ENCODE assay signal across 8 cellular contexts in the genomic region with DNA sequence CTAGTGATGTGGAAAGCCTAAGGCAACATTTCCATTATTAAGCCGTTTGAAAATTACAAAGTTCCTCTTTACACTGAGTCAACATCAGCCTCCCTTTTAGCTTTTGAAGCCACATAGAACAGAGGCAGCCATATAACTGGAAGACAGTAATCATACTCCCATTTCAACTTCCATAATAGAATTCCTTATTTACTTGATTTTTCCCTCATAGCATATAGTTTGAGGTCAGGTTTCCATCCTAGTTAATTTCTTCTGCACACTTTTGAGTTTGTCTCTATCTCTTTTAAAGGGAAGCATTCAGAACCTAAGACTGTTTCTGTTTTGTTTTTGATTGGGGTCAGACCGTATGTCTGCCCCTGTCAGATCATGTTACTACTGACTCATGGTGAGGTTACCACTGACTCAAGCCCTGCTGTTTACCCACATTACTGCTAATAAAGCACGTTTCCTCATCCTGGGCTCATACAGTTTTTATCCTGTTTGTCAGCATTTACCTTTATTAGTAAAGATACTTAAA.
DNase-seq lines count a peak whose midpoint lies in the region; ATAC-seq and TF ChIP-seq lines count a peak whose summit lies in the region.

No MANE protein-coding gene starts in this region.

- no peak overlapping the region for H3K27ac ChIP-seq in CD8-positive, alpha-beta T cell (ENCODE audit: low read depth, low read length)
- peak overlapping the region; percentile 71 for H3K27ac ChIP-seq in mesodermal cell (ENCODE audit: low read depth, low read length, severe bottlenecking)

- H3K36me3 Mint-ChIP-seq in CD8-positive, alpha-beta T cell = no peaks in the 10 kb centered on the region
- peaks cover 2% of the 10 kb centered on the region for H3K36me3 Mint-ChIP-seq in activated CD8-positive, alpha-beta T cell treated with anti-CD3 and anti-CD28 coated beads for 36 hours (ENCODE audit: low read depth)
- no peaks in the 10 kb centered on the region for H3K36me3 Mint-ChIP-seq in progenitor cell of endocrine pancreas (ENCODE audit: insufficient read depth)
- peaks cover 7 to 13% (median 13%) of the 10 kb centered on the region in 3 donors for H3K36me3 Mint-ChIP-seq in naive thymus-derived CD8-positive, alpha-beta T cell

- peak; percentile 52 for ATAC-seq in CD8-positive, alpha-beta T cell
- peak; percentile 44 for ATAC-seq in GM19452 (IDR thresholded peaks at IDR 0.05; ENCODE audit: unreplicated experiment)
- ATAC-seq in activated CD8-positive, alpha-beta T cell treated with anti-CD3 and anti-CD28 coated beads for 36 hours = peak; percentile 88
- ATAC-seq in naive thymus-derived CD8-positive, alpha-beta T cell = no peak

- no peaks in the 10 kb centered on the region for H3K27me3 Mint-ChIP-seq in CD8-positive, alpha-beta T cell (ENCODE audit: low read depth)
- H3K27me3 Mint-ChIP-seq in activated CD8-positive, alpha-beta T cell treated with anti-CD3 and anti-CD28 coated beads for 36 hours = no peaks in the 10 kb centered on the region
- no peaks in the 10 kb centered on the region for H3K27me3 Mint-ChIP-seq in progenitor cell of endocrine pancreas
- no peaks in the 10 kb centered on the region for H3K27me3 Mint-ChIP-seq in naive thymus-derived CD8-positive, alpha-beta T cell

- intact Hi-C loops in CD8-positive, alpha-beta T cell (cut with DNase I, micrococcal nuclease) = loop anchor here (5.0 kb wide), 4 partner anchors 213 to 538 kb away; no protein-coding TSS in a partner anchor
- intact Hi-C loops in activated CD8-positive, alpha-beta T cell treated with anti-CD3 and anti-CD28 coated beads for 36 hours (cut with micrococcal nuclease) = loop anchor here (10.0 kb wide), 1 partner anchor 290 kb away; a partner anchor contains a TSS

- CTCF ChIA-PET in CD8-positive, alpha-beta T cell (lab: Charles Lee) = interaction anchor here (0.8 to 1.5 kb wide), 3 partner anchors 9 to 141 kb away, joined by 3 to 5 read pairs (median 4); no protein-coding TSS in a partner anchor
- CTCF ChIA-PET in activated CD8-positive, alpha-beta T cell treated with anti-CD3 and anti-CD28 coated beads for 36 hours (lab: Charles Lee) = no interaction called here

- H3K9me3 Mint-ChIP-seq in CD8-positive, alpha-beta T cell = peaks cover under 1% of the 10 kb centered on the region
- no peaks in the 10 kb centered on the region for H3K9me3 Mint-ChIP-seq in activated CD8-positive, alpha-beta T cell treated with anti-CD3 and anti-CD28 coated beads for 36 hours
- peaks cover 7% of the 10 kb centered on the region for H3K9me3 Mint-ChIP-seq in progenitor cell of endocrine pancreas (ENCODE audit: low read depth)
- H3K9me3 Mint-ChIP-seq in naive thymus-derived CD8-positive, alpha-beta T cell = peaks cover 0 to 15% (median under 1%) of the 10 kb centered on the region in 9 donors

- H3K4me1 Mint-ChIP-seq in CD8-positive, alpha-beta T cell (ENCODE audit: low read depth) = peaks cover 19% of the 10 kb centered on the region
- H3K4me1 Mint-ChIP-seq in activated CD8-positive, alpha-beta T cell treated with anti-CD3 and anti-CD28 coated beads for 36 hours (ENCODE audit: low read depth) = peaks cover 27% of the 10 kb centered on the region
- H3K4me1 Mint-ChIP-seq in progenitor cell of endocrine pancreas (ENCODE audit: low read depth) = peaks cover 16% of the 10 kb centered on the region
- H3K4me1 Mint-ChIP-seq in naive thymus-derived CD8-positive, alpha-beta T cell = peaks cover 13 to 24% (median 18%) of the 10 kb centered on the region in 4 donors

- no peak overlapping the region for H3K4me3 ChIP-seq in CD8-positive, alpha-beta T cell (ENCODE audit: low read depth, low read length)
- no peak overlapping the region for H3K4me3 ChIP-seq in mesodermal cell (ENCODE audit: extremely low read depth, insufficient read depth, low read length, poor library complexity, severe bottlenecking)

- no peak for TF ChIP-seq CTCF in CD8-positive, alpha-beta T cell (IDR thresholded peaks at IDR 0.05)
- TF ChIP-seq CTCF in activated CD8-positive, alpha-beta T cell treated with anti-CD3 and anti-CD28 coated beads for 36 hours (IDR thresholded peaks at IDR 0.05) = no peak
- no peak for TF ChIP-seq CTCF in progenitor cell of endocrine pancreas (IDR thresholded peaks at IDR 0.05; ENCODE audit: unreplicated experiment)

- no peak overlapping the region for H3K27ac Mint-ChIP-seq in CD8-positive, alpha-beta T cell
- no peak overlapping the region for H3K27ac Mint-ChIP-seq in activated CD8-positive, alpha-beta T cell treated with anti-CD3 and anti-CD28 coated beads for 36 hours
- no peak overlapping the region for H3K27ac Mint-ChIP-seq in progenitor cell of endocrine pancreas
- peak overlapping the region in 2 of 10 donors; percentile 20 to 42 for H3K27ac Mint-ChIP-seq in naive thymus-derived CD8-positive, alpha-beta T cell

- H3K36me3 ChIP-seq in CD8-positive, alpha-beta T cell (ENCODE audit: insufficient read depth, low read length) = no peaks in the 10 kb centered on the region
- H3K36me3 ChIP-seq in mesodermal cell (ENCODE audit: control insufficient read depth, insufficient read depth, low read length) = no peaks in the 10 kb centered on the region

- no peak for DNase-seq in CD8-positive, alpha-beta T cell
- DNase-seq in LHCN-M2 (ENCODE audit: low read depth) = peak; percentile 96
- DNase-seq in activated CD8-positive, alpha-beta T cell treated with anti-CD3 and anti-CD28 coated beads for 36 hours = peak; percentile 28
- DNase-seq in progenitor cell of endocrine pancreas (ENCODE audit: low spot score, unreplicated experiment) = no peak
- no peak for DNase-seq in naive thymus-derived CD8-positive, alpha-beta T cell
- no peak for DNase-seq in OCI-M2 (lab: John Stamatoyannopoulos, UW; ENCODE audit: unreplicated experiment)

- no peaks in the 10 kb centered on the region for H3K27me3 ChIP-seq in CD8-positive, alpha-beta T cell (ENCODE audit: insufficient read depth, low read length)

- no peaks in the 10 kb centered on the region for H3K9me3 ChIP-seq in CD8-positive, alpha-beta T cell (ENCODE audit: low read length)
- H3K9me3 ChIP-seq in mesodermal cell (ENCODE audit: control insufficient read depth, low read length) = no peaks in the 10 kb centered on the region

- H3K4me1 ChIP-seq in CD8-positive, alpha-beta T cell (ENCODE audit: insufficient read depth, low read length) = peaks cover 6% of the 10 kb centered on the region
- peaks cover 42% of the 10 kb centered on the region for H3K4me1 ChIP-seq in mesodermal cell (ENCODE audit: control insufficient read depth, insufficient read depth, low read length, poor library complexity, severe bottlenecking)

- 36 to 48% methylated on average over 1 to 2 of the region's 3 CpGs for WGBS in mesodermal cell (ENCODE audit: insufficient coverage in 2 of 2), 2 experiments

- H3K4me3 Mint-ChIP-seq in CD8-positive, alpha-beta T cell = no peak overlapping the region
- H3K4me3 Mint-ChIP-seq in activated CD8-positive, alpha-beta T cell treated with anti-CD3 and anti-CD28 coated beads for 36 hours = peak overlapping the region; percentile 28
- no peak overlapping the region for H3K4me3 Mint-ChIP-seq in progenitor cell of endocrine pancreas (ENCODE audit: low read depth)
- peak overlapping the region in 1 of 10 donors; percentile 60 for H3K4me3 Mint-ChIP-seq in naive thymus-derived CD8-positive, alpha-beta T cell

- POLR2A ChIA-PET in CD8-positive, alpha-beta T cell (lab: Charles Lee) = no interaction called here
- POLR2A ChIA-PET in activated CD8-positive, alpha-beta T cell treated with anti-CD3 and anti-CD28 coated beads for 36 hours (lab: Charles Lee) = interaction anchor here (1.1 kb wide), 1 partner anchor 397 kb away, joined by 3 read pairs; a partner anchor contains a TSS
- POLR2A ChIA-PET in naive thymus-derived CD8-positive, alpha-beta T cell (lab: Charles Lee) = interaction anchor here (1.3 kb wide), 1 partner anchor 293 kb away, joined by 8 read pairs; no protein-coding TSS in a partner anchor

Comparison
In these comparisons a context has a peak if more than half of its experiments do, and no peak if none do; other contexts are left out.
1. ATAC-seq: peak in CD8-positive, alpha-beta T cell (single experiment), GM19452 (single experiment) and activated CD8-positive, alpha-beta T cell treated with anti-CD3 and anti-CD28 coated beads for 36 hours (single experiment); none in naive thymus-derived CD8-positive, alpha-beta T cell (0 of 2).
2. DNase-seq: peak in LHCN-M2 (single experiment) and activated CD8-positive, alpha-beta T cell treated with anti-CD3 and anti-CD28 coated beads for 36 hours (single experiment); none in CD8-positive, alpha-beta T cell (0 of 7), progenitor cell of endocrine pancreas (single experiment), naive thymus-derived CD8-positive, alpha-beta T cell (0 of 10) and OCI-M2 (single experiment).